In the genomic region with DNA sequence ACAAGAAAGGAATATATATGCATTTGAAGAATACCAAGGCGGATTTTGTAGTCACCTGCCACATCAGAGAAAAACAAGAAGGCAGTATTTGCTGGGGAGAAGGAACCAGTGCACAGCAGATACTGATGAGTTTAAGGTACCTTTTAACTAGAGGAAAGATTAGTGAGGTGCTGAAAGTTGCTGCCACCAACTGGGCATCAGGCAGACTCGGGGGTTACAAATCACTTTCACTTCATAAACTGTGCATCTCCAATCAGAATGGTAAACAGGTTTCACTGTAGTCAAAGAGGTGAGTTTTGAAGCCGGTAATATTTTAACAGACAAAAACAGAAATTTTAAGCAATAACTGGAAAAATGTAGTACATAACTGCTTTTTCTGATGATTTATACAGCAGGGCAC, we compare ENCODE assay signal across 8 cellular contexts. TPM values are rescaled to one million over a fixed set of nuclear protein-coding genes. Genes with fewer than 3 reads are reported as not detected.
DNase-seq lines count a peak whose midpoint lies in the region; ATAC-seq, FAIRE-seq and TF ChIP-seq lines count a peak whose summit lies in the region.

No MANE protein-coding gene starts in this region.

- no peak overlapping the region for H3K27ac ChIP-seq in WERI-Rb-1
- H3K27ac ChIP-seq in HepG2 (ENCODE audit: extremely low read length, insufficient read depth, low read length) = no peak overlapping the region

- peak; percentile 26 for FAIRE-seq in HepG2 (lab: Jason Lieb, UNC)

- no peak overlapping the region for H3K4me2 ChIP-seq in HepG2 (ENCODE audit: low read depth, low read length)

- H3K79me2 ChIP-seq in HepG2 (ENCODE audit: insufficient read depth, low read length) = no peaks in the 10 kb centered on the region

- H3K4me3 ChIP-seq in WERI-Rb-1 (ENCODE audit: low read depth, low read length) (no peak overlapping the region), HepG2 (replicated peaks in 1 of 3; ENCODE audit: insufficient read depth in 1 of 3, low read depth in 2 of 3, low read length in 3 of 3) (no peak overlapping the region)

- intact Hi-C loops in HepG2 (cut with micrococcal nuclease; ENCODE audit: unreplicated experiment) = loop anchor here (5.0 to 10.0 kb wide), 2 partner anchors 163 to 284 kb away; no protein-coding TSS in a partner anchor

- in situ Hi-C loops in Caki2 (cut with HindIII; ENCODE audit: low pct_unique_long_range_greater_than_20kb, low sequenced_read_pairs) (no loop called here), HepG2 (cut with HindIII; ENCODE audit: extremely low pct_ligation_motif_present, low pct_unique_long_range_greater_than_20kb) (no loop called here)

- CTCF ChIA-PET in HepG2 (lab: Yijun Ruan, JAX; ENCODE audit: low intra/inter-chr PET ratio, low total read pairs) = no interaction called here

- POLR2A ChIA-PET in HepG2 (lab: Yijun Ruan, JAX) = no interaction called here

- H2AFZ ChIP-seq in HepG2 (ENCODE audit: low read length) = no peak overlapping the region

- no peak for TF ChIP-seq RAD21 in HepG2 (CRISPR knock-in tag; IDR thresholded peaks at IDR 0.05)

- no peaks in the 10 kb centered on the region for H3K36me3 ChIP-seq in WERI-Rb-1
- no peaks in the 10 kb centered on the region for H3K36me3 ChIP-seq in HepG2 (replicated peaks in 1 of 2; ENCODE audit: control insufficient read depth in 1 of 2, insufficient read depth in 2 of 2, low read length in 2 of 2)

- DNase-seq in Caki2 (ENCODE audit: low read depth) = peak; percentile 28
- peak; percentile 14 for DNase-seq in WERI-Rb-1
- DNase-seq in HepG2 (ENCODE audit: low spot score) = no peak
- DNase-seq in cerebellum (ENCODE audit: low spot score) = no peak
- no peak for DNase-seq in stimulated activated CD4-positive, alpha-beta T cell treated with anti-CD3 and anti-CD28 coated beads, Interleukin-1b, Interleukin-23, amount 100 ng/mL, for 48 hours
- DNase-seq in activated CD4-positive, alpha-beta T cell treated with anti-CD3 and anti-CD28 coated beads for 4 hours = no peak

- peaks cover 20% of the 10 kb centered on the region for H3K27me3 ChIP-seq in WERI-Rb-1 (ENCODE audit: insufficient read depth, low read depth, severe bottlenecking)
- H3K27me3 ChIP-seq in HepG2 (ENCODE audit: control insufficient read depth in 1 of 2, insufficient read depth in 2 of 2, low read length in 2 of 2) = peaks cover 2 to 24% of the 10 kb centered on the region in 2 experiments

- ATAC-seq in HG03354 (IDR thresholded peaks at IDR 0.05; ENCODE audit: poor library complexity, severe bottlenecking, unreplicated experiment) = peak; percentile 30
- ATAC-seq in HepG2 = no peak
- ATAC-seq in HG03139 (IDR thresholded peaks at IDR 0.05; ENCODE audit: unreplicated experiment) = no peak

- H3K9ac ChIP-seq in HepG2 (ENCODE audit: insufficient read depth, low read depth, low read length) = no peak overlapping the region

- BruUV-seq in HepG2 (replicated peaks; lab: Mats Ljungman, UMichigan) = no TSS peak

- TF ChIP-seq EP300 in HepG2 (IDR thresholded peaks at IDR 0.05; ENCODE audit: low read depth in 2 of 2, low read length in 2 of 2) (no peak), HepG2 (CRISPR knock-in tag; IDR thresholded peaks at IDR 0.05; ENCODE audit: borderline replicate concordance) (no peak)

- H4K20me1 ChIP-seq in HepG2 (ENCODE audit: insufficient read depth, low read length) = no peaks in the 10 kb centered on the region

- H3K4me1 ChIP-seq in HepG2 (ENCODE audit: insufficient read depth, low read length) = no peaks in the 10 kb centered on the region

- no peak for TF ChIP-seq POLR2A in HepG2 (IDR thresholded peaks at IDR 0.05; ENCODE audit: insufficient read depth in 1 of 2, low read depth in 2 of 2, low read length in 2 of 2)

- H3K9me3 ChIP-seq in WERI-Rb-1 (ENCODE audit: severe bottlenecking) (no peaks in the 10 kb centered on the region), HepG2 (ENCODE audit: low read length) (no peaks in the 10 kb centered on the region)

- WGBS in HepG2 (ENCODE audit: low lambda C conversion rate) = 48% methylated on average over 3 of the region's 3 CpGs

- TF ChIP-seq CTCF in WERI-Rb-1 (IDR thresholded peaks at IDR 0.05; ENCODE audit: low read depth, low read length) (peak; percentile 17; the same call in 1 of the 2 replicates), HepG2 (CRISPR knock-in tag; IDR thresholded peaks at IDR 0.05) (peak; percentile 34)

TF ChIP-seq in HepG2, 621 proteins besides CTCF, POLR2A, EP300 and RAD21:
- TF ChIP-seq STAG1 (CRISPR knock-in tag; IDR thresholded peaks at IDR 0.05) (peak; percentile 41), NFKB2 (CRISPR knock-in tag; IDR thresholded peaks at IDR 0.05; ENCODE audit: borderline replicate concordance) (no peak)

RNA-seq across cellular contexts. Expression of a gene that starts 4.1 kb away (rescaled TPM):
- total RNA-seq in Caki2 (2014; rRNA removed; shearing (Covaris generic); ENCODE audit: low replicate concordance) = 22.5 and 31.9 TPM in 2 replicates
- total RNA-seq in HepG2 (2016; rRNA removed; fragmentation: Illumina TruSeq; extraction: Trizol) = 1.7 and 3.0 TPM in 2 replicates
- total RNA-seq in HepG2 (2016; cell fraction: cytosol; rRNA removed; fragmentation: Illumina TruSeq; extraction: Trizol; ENCODE audit: low read depth) = 0.26 and 0.71 TPM in 2 replicates
- 2.3 and 2.8 TPM in 2 replicates for total RNA-seq in HepG2 (2016; cell fraction: insoluble cytoplasmic fraction; rRNA removed; fragmentation: Illumina TruSeq; extraction: Trizol)
- total RNA-seq in HepG2 (2016; cell fraction: membrane; rRNA removed; fragmentation: Illumina TruSeq; extraction: Trizol) = 0.83 and 1.2 TPM in 2 replicates
- total RNA-seq in HepG2 (2016; cell fraction: nucleus; rRNA removed; fragmentation: Illumina TruSeq; extraction: Trizol) = 5.1 and 6.3 TPM in 2 replicates
- polyA plus RNA-seq in HepG2 (2011; rRNA removed) = 0.81 and 1.5 TPM in 2 replicates
- polyA plus RNA-seq in HepG2 (2011; cell fraction: cytosol; rRNA removed) = 0.67 and 0.86 TPM in 2 replicates
- polyA plus RNA-seq in HepG2 (2011; cell fraction: nucleus; rRNA removed) = 1.1 and 1.4 TPM in 2 replicates
- 0.33 and 0.64 TPM in 2 replicates for polyA plus RNA-seq in HepG2 (2012)
- 0.17 and 0.28 TPM in 2 replicates for polyA plus RNA-seq in HepG2 (2016; cell fraction: cytosol; fragmentation: Illumina TruSeq; extraction: Trizol; ENCODE audit: low read depth)
- 1.3 and 1.5 TPM in 2 replicates for polyA plus RNA-seq in HepG2 (2016; cell fraction: insoluble cytoplasmic fraction; fragmentation: Illumina TruSeq; extraction: Trizol; ENCODE audit: low read depth)
- polyA plus RNA-seq in HepG2 (2016; cell fraction: membrane; fragmentation: Illumina TruSeq; extraction: Trizol; ENCODE audit: low read depth) = 0.23 and 0.33 TPM in 2 replicates
- polyA plus RNA-seq in HepG2 (2016; cell fraction: nucleus; fragmentation: Illumina TruSeq; extraction: Trizol; ENCODE audit: insufficient read depth, low read depth) = 3.5 and 5.2 TPM in 2 replicates
- polyA minus RNA-seq in HepG2 (2011; rRNA and poly(A)+ RNA removed; ENCODE audit: low replicate concordance) = 3.2 and 11.1 TPM in 2 replicates
- 1.7 and 2.0 TPM in 2 replicates for polyA minus RNA-seq in HepG2 (2011; cell fraction: cytosol; rRNA and poly(A)+ RNA removed)
- 3.5 and 4.2 TPM in 2 replicates for polyA minus RNA-seq in HepG2 (2011; cell fraction: nucleus; rRNA and poly(A)+ RNA removed)
- 38.6 TPM for total RNA-seq in cerebellum

Comparison
In these comparisons a context has a peak if more than half of its experiments do, and no peak if none do; other contexts are left out.
1. DNase-seq: peak in Caki2 (single experiment) and WERI-Rb-1 (single experiment); none in HepG2 (single experiment), cerebellum (single experiment), stimulated activated CD4-positive, alpha-beta T cell treated with anti-CD3 and anti-CD28 coated beads, Interleukin-1b, Interleukin-23, amount 100 ng/mL, for 48 hours (single experiment) and activated CD4-positive, alpha-beta T cell treated with anti-CD3 and anti-CD28 coated beads for 4 hours (0 of 2).